ENCODE assay signal across 8 cellular contexts in genomic region chr2:74835831-74836674, GRCh38.
DNase-seq lines count a peak whose midpoint lies in the region; ATAC-seq and TF ChIP-seq lines count a peak whose summit lies in the region.

No MANE protein-coding gene starts in this region.

- H3K9ac ChIP-seq in KMS-11 (peak overlapping the region; percentile 99), duodenal mucosa (ENCODE audit: low read depth in 1 of 2, low read length in 2 of 2) (no peak overlapping the region), mucosa of rectum (ENCODE audit: low read depth in 1 of 2, low read length in 2 of 2) (peak overlapping the region; percentile 85)

- H3K4me1 ChIP-seq in KMS-11 (ENCODE audit: low read depth, poor library complexity, severe bottlenecking) (peaks cover 32% of the 10 kb centered on the region), duodenal mucosa (ENCODE audit: control insufficient read depth in 1 of 2, insufficient read depth in 2 of 2, low read length in 2 of 2) (peaks cover 8 to 21% of the 10 kb centered on the region in 2 donors), mucosa of rectum (ENCODE audit: control insufficient read depth in 2 of 2, insufficient read depth in 2 of 2, low read length in 2 of 2) (peaks cover 14 to 22% of the 10 kb centered on the region in 2 donors)

- ATAC-seq in GM18502 (IDR thresholded peaks at IDR 0.05; ENCODE audit: poor library complexity, unreplicated experiment) = peak; percentile 26
- no peak for ATAC-seq in HG03159 (IDR thresholded peaks at IDR 0.05; ENCODE audit: unreplicated experiment)

- DNase-seq in CD1c-positive myeloid dendritic cell (ENCODE audit: extremely low spot score) = peak; percentile 74
- DNase-seq in SHP77 (lab: John Stamatoyannopoulos, UW) = peak; percentile 61 to 80
- no peak for DNase-seq in GOT3 (lab: John Stamatoyannopoulos, UW)

- 0 out of 2 replicates have a peak, but pooled peaks cover 10% of the 10 kb centered on the region for H4K20me1 ChIP-seq in KMS-11 (ENCODE audit: insufficient read depth)

- H3K27ac ChIP-seq in KMS-11 (peak overlapping the region; percentile 89), duodenal mucosa (ENCODE audit: low read depth, low read length) (no peak overlapping the region), mucosa of rectum (ENCODE audit: low read depth in 2 of 2, low read length in 2 of 2) (peak overlapping the region; percentile 81 to 87)

- H2AFZ ChIP-seq in KMS-11 (ENCODE audit: low read depth) = peak overlapping the region; percentile 80

- H3K36me3 ChIP-seq in KMS-11 (ENCODE audit: insufficient read depth) (no peaks in the 10 kb centered on the region), duodenal mucosa (ENCODE audit: control insufficient read depth in 1 of 2, insufficient read depth in 2 of 2, low read length in 2 of 2) (no peaks in the 10 kb centered on the region), mucosa of rectum (ENCODE audit: control insufficient read depth in 2 of 2, insufficient read depth in 2 of 2, low read length in 2 of 2) (no peaks in the 10 kb centered on the region)

- no peak overlapping the region for H3K4me3 ChIP-seq in KMS-11 (IDR thresholded peaks at IDR 0.05; ENCODE audit: insufficient read depth, low read depth, low read length)
- peak overlapping the region; percentile 71 to 73 for H3K4me3 ChIP-seq in duodenal mucosa (ENCODE audit: low read depth in 1 of 2, low read length in 2 of 2)
- H3K4me3 ChIP-seq in mucosa of rectum (ENCODE audit: low read length in 2 of 2) = peak overlapping the region; percentile 87 to 90

- H3K79me2 ChIP-seq in KMS-11 (ENCODE audit: insufficient read depth, low read depth) = peaks cover 68% of the 10 kb centered on the region

- no peaks in the 10 kb centered on the region for H3K9me3 ChIP-seq in duodenal mucosa (ENCODE audit: control insufficient read depth in 1 of 2, low read length in 2 of 2)
- no peaks in the 10 kb centered on the region for H3K9me3 ChIP-seq in mucosa of rectum (ENCODE audit: control insufficient read depth in 2 of 2, low read length in 2 of 2)

- H3K4me2 ChIP-seq in KMS-11 = peak overlapping the region; percentile 90

- H3K27me3 ChIP-seq in KMS-11 (ENCODE audit: insufficient read depth, low read depth) (no peaks in the 10 kb centered on the region), duodenal mucosa (ENCODE audit: control insufficient read depth in 1 of 2, insufficient read depth in 2 of 2, low read length in 2 of 2) (peaks cover 24 to 30% of the 10 kb centered on the region in 2 donors), mucosa of rectum (ENCODE audit: control insufficient read depth in 2 of 2, insufficient read depth in 2 of 2, low read length in 2 of 2) (no peaks in the 10 kb centered on the region)

- peak; percentile 96 for TF ChIP-seq CTCF in KMS-11 (conservative IDR thresholded peaks at IDR 0.05; ENCODE audit: low read depth, low read length)

Comparison
In these comparisons a context has a peak if more than half of its experiments do, and no peak if none do; other contexts are left out.
1. H3K9ac ChIP-seq: peak in KMS-11 (single experiment) and mucosa of rectum (2 of 2); none in duodenal mucosa (0 of 2).